1 cellular context compared by ENCODE assay signal in the genomic region with DNA sequence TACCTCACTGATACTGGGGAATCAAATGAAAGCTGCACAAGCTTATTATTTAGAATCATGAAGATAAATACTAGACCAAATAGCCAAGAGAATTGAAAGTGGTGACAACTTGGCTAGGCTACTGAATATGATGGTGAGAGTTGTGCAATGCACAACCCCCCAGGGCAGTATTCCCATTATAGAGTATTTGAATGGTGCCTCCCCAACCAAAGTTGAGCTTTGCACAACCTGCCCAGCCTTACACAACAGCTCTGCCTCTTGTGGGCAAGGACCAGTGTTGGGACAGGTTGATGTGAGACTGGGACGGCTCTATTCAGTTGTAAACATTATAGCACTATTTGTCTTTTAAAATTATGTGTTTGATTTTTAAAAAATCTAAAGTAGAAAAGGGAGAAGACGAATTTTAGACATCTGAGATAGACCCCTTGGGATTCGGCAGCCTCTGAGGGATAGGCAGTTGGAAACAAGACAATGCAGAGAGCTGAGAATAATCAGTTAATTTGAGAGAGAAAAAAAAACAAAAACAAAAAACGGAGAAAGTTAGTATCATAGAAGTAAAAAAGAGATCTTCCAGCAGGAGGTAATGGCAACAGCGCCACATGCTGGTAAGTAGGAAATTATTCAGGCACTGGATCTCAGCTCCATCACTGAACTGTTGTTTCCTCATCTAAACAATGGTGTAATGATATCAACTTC.
TF ChIP-seq lines count a peak whose summit lies in the region.

No MANE protein-coding gene starts in this region.

TF ChIP-seq in WTC11, 78 proteins besides CTCF, POLR2A, EP300 and RAD21 (continued from another document):
- TF ChIP-seq, protein P1, sequence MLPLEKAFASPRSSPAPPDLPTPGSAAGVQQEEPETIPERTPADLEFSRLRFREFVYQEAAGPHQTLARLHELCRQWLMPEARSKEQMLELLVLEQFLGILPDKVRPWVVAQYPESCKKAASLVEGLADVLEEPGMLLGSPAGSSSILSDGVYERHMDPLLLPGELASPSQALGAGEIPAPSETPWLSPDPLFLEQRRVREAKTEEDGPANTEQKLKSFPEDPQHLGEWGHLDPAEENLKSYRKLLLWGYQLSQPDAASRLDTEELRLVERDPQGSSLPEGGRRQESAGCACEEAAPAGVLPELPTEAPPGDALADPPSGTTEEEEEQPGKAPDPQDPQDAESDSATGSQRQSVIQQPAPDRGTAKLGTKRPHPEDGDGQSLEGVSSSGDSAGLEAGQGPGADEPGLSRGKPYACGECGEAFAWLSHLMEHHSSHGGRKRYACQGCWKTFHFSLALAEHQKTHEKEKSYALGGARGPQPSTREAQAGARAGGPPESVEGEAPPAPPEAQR (CRISPR knock-in tag; IDR thresholded peaks at IDR 0.05) = no peak
